In the genomic region with DNA sequence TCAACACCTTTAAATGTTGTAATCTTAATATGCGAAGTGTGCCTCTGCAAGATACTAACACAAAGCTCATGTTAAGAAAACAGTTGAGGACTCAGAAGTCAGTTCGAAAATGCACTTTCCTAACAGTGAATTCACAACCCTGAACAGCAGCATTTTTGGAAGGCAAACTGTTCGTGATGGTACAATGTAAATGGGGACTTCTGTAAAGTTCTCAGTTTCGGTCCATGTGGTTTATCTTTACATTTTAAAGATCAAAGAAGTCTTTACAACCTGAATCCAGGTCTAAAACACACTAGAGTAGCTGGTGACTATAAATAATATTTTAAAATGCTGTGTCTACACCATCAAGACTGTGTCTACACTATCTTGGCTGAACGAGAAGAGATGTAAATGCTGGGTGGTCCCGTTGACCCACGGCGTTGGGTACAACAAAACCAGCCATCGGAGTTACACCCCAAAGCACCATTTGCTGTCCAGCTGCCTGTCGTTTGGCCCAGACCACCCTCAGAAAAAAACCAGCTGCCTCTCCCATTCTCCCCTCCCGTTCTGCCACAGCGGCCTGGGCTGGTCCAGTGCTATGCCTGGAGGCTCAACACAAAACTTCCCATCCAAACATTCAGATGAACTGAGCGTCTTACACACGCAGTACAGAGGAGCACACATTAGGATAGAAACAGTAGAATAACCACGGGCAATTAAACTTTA, we compare ENCODE assay signal across 23 cellular contexts. TPM values are rescaled to one million over a fixed set of nuclear protein-coding genes. Genes with fewer than 3 reads are reported as not detected.
A peak's percentile ranks its signal among the peaks of the same experiment; 100 is the strongest.
DNase-seq lines count a peak whose midpoint lies in the region; ATAC-seq and TF ChIP-seq lines count a peak whose summit lies in the region.
"Had no signal": no experiment of that assay in that cellular context is flagged by ENCODE, and none has a peak within 500 bp of the region (broad histone marks: within the 10 kb centered on the region; RNA-seq: fewer than 3 reads in every experiment).

No MANE protein-coding gene starts in this region.

- peaks cover 15% of the 10 kb centered on the region for H3K27me3 Mint-ChIP-seq in glutamatergic neuron (ENCODE audit: unreplicated experiment)

- TF ChIP-seq CTCF in glutamatergic neuron (IDR thresholded peaks at IDR 0.05; ENCODE audit: partially characterized antibody, unreplicated experiment) = no peak

- peaks cover 14% of the 10 kb centered on the region for H3K9me3 Mint-ChIP-seq in glutamatergic neuron (ENCODE audit: unreplicated experiment)
- no peaks in the 10 kb centered on the region for H3K9me3 Mint-ChIP-seq in stimulated activated effector memory CD8-positive, alpha-beta T cell treated with anti-CD3 and anti-CD28 coated beads, Interleukin-12 subunit alpha, Interleukin-12 subunit beta, amount 100 ng/mL, for 72 hours
- H3K9me3 Mint-ChIP-seq: CD14-positive monocyte had no signal

- no peak overlapping the region for H3K4me3 Mint-ChIP-seq in glutamatergic neuron (ENCODE audit: unreplicated experiment)
- H3K4me3 Mint-ChIP-seq in stimulated activated effector memory CD8-positive, alpha-beta T cell treated with anti-CD3 and anti-CD28 coated beads, Interleukin-12 subunit alpha, Interleukin-12 subunit beta, amount 100 ng/mL, for 72 hours = no peak overlapping the region
- H3K4me3 Mint-ChIP-seq: CD14-positive monocyte had no signal

- peaks cover 58% of the 10 kb centered on the region for H3K4me1 Mint-ChIP-seq in glutamatergic neuron (ENCODE audit: low read depth, unreplicated experiment)
- H3K4me1 Mint-ChIP-seq in stimulated activated effector memory CD8-positive, alpha-beta T cell treated with anti-CD3 and anti-CD28 coated beads, Interleukin-12 subunit alpha, Interleukin-12 subunit beta, amount 100 ng/mL, for 72 hours = peaks cover 7% of the 10 kb centered on the region
- H3K4me1 Mint-ChIP-seq: CD14-positive monocyte had no signal

- no peak for ATAC-seq in stimulated activated effector memory CD8-positive, alpha-beta T cell treated with anti-CD3 and anti-CD28 coated beads, Interleukin-12 subunit alpha, Interleukin-12 subunit beta, amount 100 ng/mL, for 72 hours
- ATAC-seq: HepG2 had no signal

- no peaks in the 10 kb centered on the region for H3K36me3 Mint-ChIP-seq in glutamatergic neuron (ENCODE audit: unreplicated experiment)
- H3K36me3 Mint-ChIP-seq in stimulated activated effector memory CD8-positive, alpha-beta T cell treated with anti-CD3 and anti-CD28 coated beads, Interleukin-12 subunit alpha, Interleukin-12 subunit beta, amount 100 ng/mL, for 72 hours = peaks cover 76% of the 10 kb centered on the region

- DNase-seq in activated CD8-positive, alpha-beta memory T cell treated with anti-CD3 and anti-CD28 coated beads, Interleukin-2, amount 50 U/mL, for 48 hours = peak; percentile 33
- DNase-seq in activated CD8-positive, alpha-beta memory T cell treated with anti-CD3 and anti-CD28 coated beads, Interleukin-2, amount 50 U/mL, for 4 hours = no peak
- DNase-seq in glutamatergic neuron (no peak), NCI-H1092 treated with DMSO at 0.1 percent for 48 hours (lab: John Stamatoyannopoulos, UW) (no peak), kidney glomerular epithelial cell (lab: John Stamatoyannopoulos, UW) (no peak), NCI-H1694 treated with DMSO at 0.1 percent for 48 hours (lab: John Stamatoyannopoulos, UW) (no peak)
- no peak for DNase-seq in stimulated activated effector memory CD8-positive, alpha-beta T cell treated with anti-CD3 and anti-CD28 coated beads, Interleukin-12 subunit alpha, Interleukin-12 subunit beta, amount 100 ng/mL, for 72 hours (ENCODE audit: low spot score in 2 of 2)
- DNase-seq: 8988T, ACHN, BE2C, Calu3, DND-41, Kasumi-1, MV-4-11, NCI-H1105 treated with DMSO at 0.1 percent for 48 hours, NCI-H146, NCI-H2029, NCI-H446, NCI-H524 treated with DMSO at 0.1 percent for 48 hours, NCI-H774, SHP77 had no signal

- H3K27ac Mint-ChIP-seq in glutamatergic neuron (ENCODE audit: unreplicated experiment) = peak overlapping the region; percentile 40
- H3K27ac Mint-ChIP-seq in stimulated activated effector memory CD8-positive, alpha-beta T cell treated with anti-CD3 and anti-CD28 coated beads, Interleukin-12 subunit alpha, Interleukin-12 subunit beta, amount 100 ng/mL, for 72 hours = peak overlapping the region; percentile 23

RNA-seq across cellular contexts. Expression of gene MKI67, which starts 42.9 kb away (rescaled TPM):
- 14.7 TPM for total RNA-seq in glutamatergic neuron (ENCODE audit: unreplicated experiment)
